22 cellular contexts compared by ENCODE assay signal in the genomic region with DNA sequence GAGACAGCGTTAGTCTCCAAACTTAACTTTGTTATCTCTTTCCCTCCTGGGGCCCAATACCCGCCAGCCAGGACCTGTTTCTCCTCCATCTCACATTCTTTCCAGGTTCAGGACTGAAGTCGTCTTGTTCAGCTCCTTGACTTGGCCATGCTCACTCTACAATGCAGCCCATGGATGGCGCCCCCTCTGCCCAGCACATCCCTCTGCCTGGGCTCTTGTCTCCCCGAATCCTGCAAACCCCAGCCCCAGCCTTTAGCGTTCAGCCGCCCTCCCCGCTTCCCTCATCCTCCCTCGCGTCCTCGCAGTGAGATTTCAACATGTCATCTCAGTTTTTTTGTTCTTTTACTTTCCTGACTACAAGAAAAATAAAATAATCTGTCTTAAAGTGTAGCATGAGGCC. TPM values are rescaled to one million over a fixed set of nuclear protein-coding genes. Genes with fewer than 3 reads are reported as not detected.
"Had no signal": no experiment of that assay in that cellular context is flagged by ENCODE, and none has a peak within 500 bp of the region (broad histone marks: within the 10 kb centered on the region; RNA-seq: fewer than 3 reads in every experiment).

No MANE protein-coding gene starts in this region.

- H3K4me1 ChIP-seq: foreskin keratinocyte, psoas muscle, right lobe of liver, testis had no signal

- H3K9me3 Mint-ChIP-seq: activated B cell treated with CpG ODN at 0.5 μM for 24 hours; activated CD4-positive, alpha-beta T cell treated with anti-CD3 and anti-CD28 coated beads, Interleukin-2, amount 10 ng/mL, durations not matched to agents 24 days and 14 days; activated naive CD8-positive, alpha-beta T cell treated with anti-CD3 and anti-CD28 coated beads, Interleukin-2, amount 10 ng/mL, durations not matched to agents 7 days and 5 days; dendritic cell treated with granulocyte-macrophage colony-stimulating factor and Interleukin-4, amounts not matched to agents 40 ng/mL and 50 ng/mL, for 4 days had no signal

- H3K4me3 Mint-ChIP-seq: activated B cell treated with CpG ODN at 0.5 μM for 24 hours; activated CD4-positive, alpha-beta T cell treated with anti-CD3 and anti-CD28 coated beads, Interleukin-2, amount 10 ng/mL, durations not matched to agents 24 days and 14 days; activated naive CD8-positive, alpha-beta T cell treated with anti-CD3 and anti-CD28 coated beads, Interleukin-2, amount 10 ng/mL, durations not matched to agents 7 days and 5 days; dendritic cell treated with granulocyte-macrophage colony-stimulating factor and Interleukin-4, amounts not matched to agents 40 ng/mL and 50 ng/mL, for 4 days; naive thymus-derived CD4-positive, alpha-beta T cell had no signal

- H3K4me1 Mint-ChIP-seq: activated naive CD8-positive, alpha-beta T cell treated with anti-CD3 and anti-CD28 coated beads, Interleukin-2, amount 10 ng/mL, durations not matched to agents 7 days and 5 days had no signal

- H3K27me3 ChIP-seq: right lobe of liver, testis had no signal

- H3K27ac Mint-ChIP-seq: activated B cell treated with CpG ODN at 0.5 μM for 24 hours; activated CD4-positive, alpha-beta T cell treated with anti-CD3 and anti-CD28 coated beads, Interleukin-2, amount 10 ng/mL, durations not matched to agents 24 days and 14 days; activated naive CD8-positive, alpha-beta T cell treated with anti-CD3 and anti-CD28 coated beads, Interleukin-2, amount 10 ng/mL, durations not matched to agents 7 days and 5 days; dendritic cell treated with granulocyte-macrophage colony-stimulating factor and Interleukin-4, amounts not matched to agents 40 ng/mL and 50 ng/mL, for 4 days had no signal

- ATAC-seq: foreskin keratinocyte; left colon; naive thymus-derived CD4-positive, alpha-beta T cell; psoas muscle; stimulated activated naive CD8-positive, alpha-beta T cell treated with anti-CD3 and anti-CD28 coated beads, Interleukin-15, Interleukin-2, amounts not matched to agents 100 U/mL and 50 U/mL, for 24 hours had no signal

- H3K4me3 ChIP-seq: psoas muscle, right lobe of liver, smooth muscle cell had no signal

- H3K27me3 Mint-ChIP-seq: activated CD4-positive, alpha-beta T cell treated with anti-CD3 and anti-CD28 coated beads, Interleukin-2, amount 10 ng/mL, durations not matched to agents 24 days and 14 days had no signal

- H3K4me2 ChIP-seq: smooth muscle cell had no signal

- DNase-seq: activated B cell treated with CpG ODN at 0.5 μM for 24 hours; activated CD4-positive, alpha-beta T cell treated with anti-CD3 and anti-CD28 coated beads, Interleukin-2, amount 10 ng/mL, durations not matched to agents 24 days and 14 days; activated naive CD4-positive, alpha-beta T cell; activated naive CD8-positive, alpha-beta T cell treated with anti-CD3 and anti-CD28 coated beads, Interleukin-2, amount 10 ng/mL, durations not matched to agents 7 days and 5 days; anterior cingulate cortex; brain microvascular endothelial cell; cerebellar nuclear complex; effector memory CD4-positive, alpha-beta T cell; foreskin keratinocyte; left colon; naive thymus-derived CD4-positive, alpha-beta T cell; occipital lobe; psoas muscle; right lobe of liver; stimulated activated naive CD8-positive, alpha-beta T cell treated with anti-CD3 and anti-CD28 coated beads, Interleukin-15, Interleukin-2, amounts not matched to agents 100 U/mL and 50 U/mL, for 24 hours; T-helper 2 cell; testis had no signal

- H3K9me3 ChIP-seq: psoas muscle, right lobe of liver, testis had no signal

- H3K36me3 ChIP-seq: brain microvascular endothelial cell, right lobe of liver had no signal

- H3K36me3 Mint-ChIP-seq: activated naive CD8-positive, alpha-beta T cell treated with anti-CD3 and anti-CD28 coated beads, Interleukin-2, amount 10 ng/mL, durations not matched to agents 7 days and 5 days; naive thymus-derived CD4-positive, alpha-beta T cell had no signal

- H3K27ac ChIP-seq: brain microvascular endothelial cell, foreskin keratinocyte, psoas muscle, right lobe of liver, testis had no signal

RNA-seq across cellular contexts. Expression of a gene that starts 1.2 kb away (rescaled TPM):
- total RNA-seq: activated B cell treated with CpG ODN at 0.5 μM for 24 hours; activated CD4-positive, alpha-beta T cell treated with anti-CD3 and anti-CD28 coated beads, Interleukin-2, amount 10 ng/mL, durations not matched to agents 24 days and 14 days; foreskin keratinocyte; lung microvascular endothelial cell; mononuclear cell; occipital lobe; psoas muscle; urinary bladder had no signal
- polyA plus RNA-seq: foreskin keratinocyte had no signal
